9 cellular contexts compared by ENCODE assay signal in genomic region chr9:98706651-98707103, GRCh38. TPM values are rescaled to one million over a fixed set of nuclear protein-coding genes. Genes with fewer than 3 reads are reported as not detected.
DNase-seq lines count a peak whose midpoint lies in the region; ATAC-seq and TF ChIP-seq lines count a peak whose summit lies in the region.
"Had no signal": no experiment of that assay in that cellular context is flagged by ENCODE, and none has a peak within 500 bp of the region (broad histone marks: within the 10 kb centered on the region; RNA-seq: fewer than 3 reads in every experiment).

No MANE protein-coding gene starts in this region.

- ATAC-seq in HG02678 (IDR thresholded peaks at IDR 0.05; ENCODE audit: unreplicated experiment) = no peak

- H3K36me3 ChIP-seq in skeletal muscle satellite cell (ENCODE audit: insufficient read depth, low read length) = no peaks in the 10 kb centered on the region

- no peaks in the 10 kb centered on the region for H3K9me3 ChIP-seq in skeletal muscle satellite cell (replicated peaks; ENCODE audit: low read length)

- peak overlapping the region; percentile 76 for H3K4me2 ChIP-seq in skeletal muscle satellite cell (ENCODE audit: low read length)

- no peak for TF ChIP-seq CTCF in fibroblast of pulmonary artery (IDR thresholded peaks at IDR 0.05; ENCODE audit: low read length, missing control alignments)

- H3K9ac ChIP-seq in skeletal muscle satellite cell (ENCODE audit: low read depth, low read length) = no peak overlapping the region

- peaks cover 6% of the 10 kb centered on the region for H3K4me1 ChIP-seq in skeletal muscle satellite cell (ENCODE audit: control insufficient read depth, insufficient read depth, low read length)

- H3K27me3 ChIP-seq in skeletal muscle satellite cell (ENCODE audit: control insufficient read depth, insufficient read depth, low read length) = peaks cover 85% of the 10 kb centered on the region

- DNase-seq in SIG-M5 treated with dmso at 0.1 percent for 504 hours (lab: John Stamatoyannopoulos, UW; ENCODE audit: unreplicated experiment) (peak; percentile 54), SIG-M5 (lab: John Stamatoyannopoulos, UW) (no peak), NCI-H69 (lab: John Stamatoyannopoulos, UW) (peak; percentile 91), fibroblast of pulmonary artery (ENCODE audit: low read depth) (peak; percentile 61), NCI-H2107 treated with DMSO at 0.1 percent for 48 hours (lab: John Stamatoyannopoulos, UW; ENCODE audit: unreplicated experiment) (no peak), DMS114 treated with DMSO at 0.1 percent for 48 hours (lab: John Stamatoyannopoulos, UW; ENCODE audit: unreplicated experiment) (no peak)
- DNase-seq: CD4-positive, alpha-beta memory T cell had no signal

- H3K4me3 ChIP-seq in fibroblast of pulmonary artery (replicated peaks; ENCODE audit: low read depth, low read length) = peak overlapping the region; percentile 59
- H3K4me3 ChIP-seq in skeletal muscle satellite cell (ENCODE audit: low read length) = no peak overlapping the region

RNA-seq across cellular contexts. Expression of gene GABBR2, which starts 2.1 kb away (rescaled TPM):
- 0.51 and 15.1 TPM in 2 replicates for total RNA-seq in skeletal muscle satellite cell (2012; rRNA removed)
- total RNA-seq: CD4-positive, alpha-beta memory T cell had no signal

Comparison
In these comparisons a context has a peak if more than half of its experiments do, and no peak if none do; other contexts are left out.
1. DNase-seq: peak in SIG-M5 treated with dmso at 0.1 percent for 504 hours (single experiment), NCI-H69 (single experiment) and fibroblast of pulmonary artery (single experiment); none in SIG-M5 (single experiment), NCI-H2107 treated with DMSO at 0.1 percent for 48 hours (single experiment) and DMS114 treated with DMSO at 0.1 percent for 48 hours (single experiment).